In genomic region chr1:151992345-151993083, GRCh38 we compare ENCODE assay signal across 8 cellular contexts. TPM values are rescaled to one million over a fixed set of nuclear protein-coding genes. Genes with fewer than 3 reads are reported as not detected.
DNase-seq lines count a peak whose midpoint lies in the region; ATAC-seq and TF ChIP-seq lines count a peak whose summit lies in the region.

No MANE protein-coding gene starts in this region.

- 9 to 17% methylated on average over 11 to 13 of the region's 20 CpGs for WGBS in esophagus squamous epithelium, 2 donors

- no peaks in the 10 kb centered on the region for H3K79me2 ChIP-seq in MM.1S (ENCODE audit: low read length)

- H3K9me3 ChIP-seq in MM.1S (replicated peaks; ENCODE audit: insufficient read depth, low read length) = no peaks in the 10 kb centered on the region
- no peaks in the 10 kb centered on the region for H3K9me3 ChIP-seq in esophagus squamous epithelium

- peak in 2 of 4 donors; percentile 39 to 64 for TF ChIP-seq POLR2A in esophagus squamous epithelium (IDR thresholded peaks at IDR 0.05)

- H3K4me2 ChIP-seq in MM.1S (ENCODE audit: low read depth, low read length) = peak overlapping the region; percentile 96; the same call in 1 of the 2 replicates

- TF ChIP-seq CTCF in MM.1S (IDR thresholded peaks at IDR 0.05; ENCODE audit: low read length) = no peak
- TF ChIP-seq CTCF in esophagus squamous epithelium (IDR thresholded peaks at IDR 0.05) = no peak

- no peaks in the 10 kb centered on the region for H3K36me3 ChIP-seq in MM.1S (replicated peaks; ENCODE audit: insufficient read depth, low read length)
- peaks cover 0 to 3% (median 0%) of the 10 kb centered on the region in 3 donors for H3K36me3 ChIP-seq in esophagus squamous epithelium

- no peaks in the 10 kb centered on the region for H4K20me1 ChIP-seq in MM.1S (ENCODE audit: insufficient read depth, low read length)

- H3K27ac ChIP-seq in MM.1S (ENCODE audit: low read length) (no peak overlapping the region), esophagus squamous epithelium (peak overlapping the region; percentile 97 to 100 (median 98))

- peaks cover 4% of the 10 kb centered on the region; the same call in 1 of the 2 replicates for H3F3A ChIP-seq in MM.1S (ENCODE audit: insufficient read depth, low read length)

- intact Hi-C loops in esophagus squamous epithelium (cut with DNase I) = no loop called here

- H3K4me1 ChIP-seq in MM.1S (ENCODE audit: low read length) (no peaks in the 10 kb centered on the region), esophagus squamous epithelium (peaks cover 52 to 89% (median 57%) of the 10 kb centered on the region in 3 donors)

- peak overlapping the region; percentile 60 for H3K4me3 ChIP-seq in MM.1S (ENCODE audit: low read length)
- H3K4me3 ChIP-seq in esophagus squamous epithelium = peak overlapping the region; percentile 82 to 99 (median 90)

- H2AFZ ChIP-seq in MM.1S (ENCODE audit: low read length) = peak overlapping the region; percentile 91

- no peak for ATAC-seq in HG02973 (IDR thresholded peaks at IDR 0.05; ENCODE audit: unreplicated experiment)

- peak; percentile 57 for DNase-seq in DMS 273 treated with DMSO at 0.1 percent for 48 hours (lab: John Stamatoyannopoulos, UW)
- no peak for DNase-seq in MM.1S
- DNase-seq in activated CD4-positive, alpha-beta T cell treated with anti-CD3 and anti-CD28 coated beads, Interleukin-2, amount 50 U/mL, for 48 hours = peak; percentile 29 to 51
- DNase-seq in esophagus squamous epithelium (lab: John Stamatoyannopoulos, UW) = peak; percentile 36
- peak; percentile 98 for DNase-seq in myocyte (ENCODE audit: low read depth)
- DNase-seq in cerebellar nuclear complex (lab: John Stamatoyannopoulos, UW) = no peak
- no peak for DNase-seq in GF-D8 (lab: John Stamatoyannopoulos, UW)

- no peaks in the 10 kb centered on the region for H3K9me2 ChIP-seq in MM.1S (replicated peaks; ENCODE audit: insufficient read depth, low read length)

- H3K9ac ChIP-seq in MM.1S (ENCODE audit: low read length) = no peak overlapping the region

- no peaks in the 10 kb centered on the region; the same call in 1 of the 2 replicates for H3K27me3 ChIP-seq in MM.1S (replicated peaks; ENCODE audit: insufficient read depth, low read length)
- H3K27me3 ChIP-seq in esophagus squamous epithelium = no peaks in the 10 kb centered on the region

RNA-seq across cellular contexts. Expression of gene S100A10, which starts 1.1 kb away (rescaled TPM):
- total RNA-seq in esophagus squamous epithelium (100 to 1,000 TPM; 301 to 611 (median 447) TPM), myocyte (31.6 and 36.0 TPM in 2 replicates)
- 328 TPM for polyA plus RNA-seq in myocyte (2012)

RNA-seq across cellular contexts. Expression of gene S100A11, which starts 44.3 kb away (rescaled TPM):
- 1,000 to 10,000 TPM in 3 of 4 donors, 100 to 1,000 TPM in 1; 900 to 2,319 (median 1,590) TPM for total RNA-seq in esophagus squamous epithelium
- 227 and 251 TPM in 2 replicates for total RNA-seq in myocyte
- 1,391 TPM for polyA plus RNA-seq in myocyte (2012)

Comparison
In these comparisons a context has a peak if more than half of its experiments do, and no peak if none do; other contexts are left out.
1. DNase-seq: peak in DMS 273 treated with DMSO at 0.1 percent for 48 hours (single experiment), activated CD4-positive, alpha-beta T cell treated with anti-CD3 and anti-CD28 coated beads, Interleukin-2, amount 50 U/mL, for 48 hours (2 of 2), esophagus squamous epithelium (single experiment) and myocyte (single experiment); none in MM.1S (single experiment), cerebellar nuclear complex (0 of 2) and GF-D8 (single experiment).